Comparison of ENCODE assay signal across 25 cellular contexts in genomic region chr1:175210744-175211143, GRCh38. TPM values are rescaled to one million over a fixed set of nuclear protein-coding genes. Genes with fewer than 3 reads are reported as not detected.
DNase-seq lines count a peak whose midpoint lies in the region; FAIRE-seq and TF ChIP-seq lines count a peak whose summit lies in the region.
"Had no signal": no experiment of that assay in that cellular context is flagged by ENCODE, and none has a peak within 500 bp of the region (broad histone marks: within the 10 kb centered on the region; RNA-seq: fewer than 3 reads in every experiment).

No MANE protein-coding gene starts in this region.

- peak overlapping the region; percentile 88; the same call in 1 of the 2 replicates for H3K27ac ChIP-seq in MM.1S (ENCODE audit: low read length)
- peak overlapping the region; percentile 56 for H3K27ac ChIP-seq in effector memory CD4-positive, alpha-beta T cell (ENCODE audit: insufficient read depth, low read length, poor library complexity, severe bottlenecking)
- H3K27ac ChIP-seq: C4-2B, dorsolateral prefrontal cortex, pancreas, right atrium auricular region had no signal

- H3K4me2 ChIP-seq in MM.1S (ENCODE audit: low read depth, low read length) = peak overlapping the region; percentile 88; the same call in 1 of the 2 replicates

- H3K4me3 Mint-ChIP-seq in activated naive CD4-positive, alpha-beta T cell treated with anti-CD3 and anti-CD28 coated beads, Interleukin-2, amount 50 U/mL, for 24 hours = peak overlapping the region; percentile 47
- H3K4me3 Mint-ChIP-seq: nephron had no signal

- no peaks in the 10 kb centered on the region for H3K27me3 ChIP-seq in MM.1S (replicated peaks; ENCODE audit: insufficient read depth, low read length)
- H3K27me3 ChIP-seq in effector memory CD4-positive, alpha-beta T cell (replicated peaks; ENCODE audit: control insufficient read depth, insufficient read depth, low read length, poor library complexity, severe bottlenecking) = no peaks in the 10 kb centered on the region
- H3K27me3 ChIP-seq: dorsolateral prefrontal cortex, heart right ventricle, pancreas, right atrium auricular region had no signal

- H3K4me1 ChIP-seq in MM.1S (ENCODE audit: low read length) = peaks cover 53% of the 10 kb centered on the region
- peaks cover 46% of the 10 kb centered on the region for H3K4me1 ChIP-seq in effector memory CD4-positive, alpha-beta T cell (ENCODE audit: control insufficient read depth, insufficient read depth, low read length, poor library complexity, severe bottlenecking)
- H3K4me1 ChIP-seq: HAP-1, pancreas, right atrium auricular region had no signal

- no peaks in the 10 kb centered on the region for H3K36me3 Mint-ChIP-seq in activated naive CD4-positive, alpha-beta T cell treated with anti-CD3 and anti-CD28 coated beads, Interleukin-2, amount 50 U/mL, for 24 hours

- H3K4me3 ChIP-seq in MM.1S (ENCODE audit: low read length) = no peak overlapping the region
- H3K4me3 ChIP-seq in effector memory CD4-positive, alpha-beta T cell (ENCODE audit: insufficient read depth, low read depth, low read length, poor library complexity, severe bottlenecking) = no peak overlapping the region
- H3K4me3 ChIP-seq: dorsolateral prefrontal cortex, HAP-1, heart right ventricle, pancreas, right atrium auricular region had no signal

- H4K20me1 ChIP-seq in MM.1S (ENCODE audit: insufficient read depth, low read length) = no peaks in the 10 kb centered on the region

- no peak for DNase-seq in activated naive CD4-positive, alpha-beta T cell treated with Interleukin-2 at 50 U/mL for 16 hours
- no peak for DNase-seq in MM.1S
- DNase-seq in effector memory CD4-positive, alpha-beta T cell = no peak
- no peak for DNase-seq in GM12892 (ENCODE audit: insufficient read length)
- no peak for DNase-seq in stimulated activated CD4-positive, alpha-beta T cell treated with anti-CD3 and anti-CD28 coated beads, Interleukin-12 subunit alpha, Interleukin-12 subunit beta, amount 100 ng/mL, for 4 hours
- DNase-seq in NCI-H524 (lab: John Stamatoyannopoulos, UW) = no peak
- DNase-seq: activated CD4-positive, alpha-beta T cell treated with anti-CD3 and anti-CD28 coated beads for 1 hour; activated CD8-positive, alpha-beta memory T cell treated with anti-CD3 and anti-CD28 coated beads, Interleukin-2, amount 50 U/mL, for 48 hours; DMS153; dorsolateral prefrontal cortex; heart right ventricle; NCI-H1436 treated with DMSO at 0.1 percent for 48 hours; NCI-H510A; pancreas; stimulated activated CD8-positive, alpha-beta memory T cell treated with anti-CD3 and anti-CD28 coated beads, Interleukin-4, amount 100 ng/mL, for 48 hours; substantia nigra had no signal

- peaks cover 42% of the 10 kb centered on the region for H3F3A ChIP-seq in MM.1S (ENCODE audit: insufficient read depth, low read length)

- no peaks in the 10 kb centered on the region for H3K9me3 Mint-ChIP-seq in activated naive CD4-positive, alpha-beta T cell treated with anti-CD3 and anti-CD28 coated beads, Interleukin-2, amount 50 U/mL, for 24 hours
- H3K9me3 Mint-ChIP-seq: central memory CD8-positive, alpha-beta T cell had no signal

- no peaks in the 10 kb centered on the region for H3K27me3 Mint-ChIP-seq in activated naive CD4-positive, alpha-beta T cell treated with anti-CD3 and anti-CD28 coated beads, Interleukin-2, amount 50 U/mL, for 24 hours
- H3K27me3 Mint-ChIP-seq: central memory CD8-positive, alpha-beta T cell had no signal

- H3K4me1 Mint-ChIP-seq in activated naive CD4-positive, alpha-beta T cell treated with anti-CD3 and anti-CD28 coated beads, Interleukin-2, amount 50 U/mL, for 24 hours = peaks cover 88% of the 10 kb centered on the region
- H3K4me1 Mint-ChIP-seq: nephron had no signal

- no peak for TF ChIP-seq POLR2A in GM12892 (IDR thresholded peaks at IDR 0.05; ENCODE audit: low read depth, low read length)

- no peaks in the 10 kb centered on the region for H3K9me3 ChIP-seq in MM.1S (replicated peaks; ENCODE audit: insufficient read depth, low read length)
- H3K9me3 ChIP-seq in effector memory CD4-positive, alpha-beta T cell (ENCODE audit: control insufficient read depth, low read length) = no peaks in the 10 kb centered on the region
- H3K9me3 ChIP-seq: HAP-1, pancreas had no signal

- H3K9me2 ChIP-seq in MM.1S (replicated peaks; ENCODE audit: insufficient read depth, low read length) = no peaks in the 10 kb centered on the region

- no peaks in the 10 kb centered on the region for H3K36me3 ChIP-seq in MM.1S (replicated peaks; ENCODE audit: insufficient read depth, low read length)
- no peaks in the 10 kb centered on the region for H3K36me3 ChIP-seq in effector memory CD4-positive, alpha-beta T cell (ENCODE audit: control insufficient read depth, insufficient read depth, low read length)
- H3K36me3 ChIP-seq: HAP-1, heart right ventricle, pancreas, right atrium auricular region had no signal

- H3K27ac Mint-ChIP-seq in activated naive CD4-positive, alpha-beta T cell treated with anti-CD3 and anti-CD28 coated beads, Interleukin-2, amount 50 U/mL, for 24 hours = peak overlapping the region; percentile 70
- H3K27ac Mint-ChIP-seq: nephron had no signal

- no peaks in the 10 kb centered on the region for H3K79me2 ChIP-seq in MM.1S (ENCODE audit: low read length)

- TF ChIP-seq CTCF in MM.1S (IDR thresholded peaks at IDR 0.05; ENCODE audit: low read length) = no peak

- no peak for FAIRE-seq in GM12892 (lab: Jason Lieb, UNC)
- FAIRE-seq: astrocyte, G401.6, pancreas had no signal

- no peak overlapping the region for H3K9ac ChIP-seq in MM.1S (ENCODE audit: low read length)

- no peak overlapping the region for H2AFZ ChIP-seq in MM.1S (ENCODE audit: low read length)

RNA-seq across cellular contexts. Expression of gene KIAA0040, which starts 18.2 kb away (rescaled TPM):
- 11.6 TPM for polyA plus RNA-seq in GM12892 (2012; ENCODE audit: missing spikeins)
- polyA plus RNA-seq: AG04450 had no signal
